8 cellular contexts compared by ENCODE assay signal in genomic region chr7:73521636-73522080, GRCh38. TPM values are rescaled to one million over a fixed set of nuclear protein-coding genes. Genes with fewer than 3 reads are reported as not detected.
DNase-seq lines count a peak whose midpoint lies in the region; ATAC-seq and TF ChIP-seq lines count a peak whose summit lies in the region.

No MANE protein-coding gene starts in this region.

- H3K9ac ChIP-seq in neural cell (ENCODE audit: low read length): peak overlapping the region; percentile 81

- no peaks in the 10 kb centered on the region for H3K9me2 ChIP-seq in neural cell (ENCODE audit: insufficient read depth, low read length)

- TF ChIP-seq RAD21 in neural cell (conservative IDR thresholded peaks at IDR 0.05): no peak

- peak overlapping the region; percentile 73 for H3K4me3 ChIP-seq in HL-60 (replicated peaks; ENCODE audit: insufficient read depth, low read length)
- peak overlapping the region; percentile 80 for H3K4me3 ChIP-seq in WI38 (ENCODE audit: low read depth, low read length)
- peak overlapping the region; percentile 67 for H3K4me3 ChIP-seq in fibroblast of pulmonary artery (replicated peaks; ENCODE audit: low read depth, low read length)
- H3K4me3 ChIP-seq in neural cell (ENCODE audit: low read length): peak overlapping the region; percentile 79

- no peak for TF ChIP-seq EP300 in neural cell (conservative IDR thresholded peaks at IDR 0.05; ENCODE audit: poor library complexity, severe bottlenecking)

- peaks cover 44% of the 10 kb centered on the region for H3K79me2 ChIP-seq in neural cell (replicated peaks; ENCODE audit: insufficient read depth, low read length)

- no peak overlapping the region for H2AFZ ChIP-seq in neural cell (ENCODE audit: low read depth, low read length)

- H3K4me2 ChIP-seq in neural cell (ENCODE audit: low read length): no peak overlapping the region

- peak; percentile 43 for ATAC-seq in GM21390 (IDR thresholded peaks at IDR 0.05; ENCODE audit: unreplicated experiment)

- peak; percentile 47 for DNase-seq in SIG-M5 treated with dmso at 0.1 percent for 504 hours (lab: John Stamatoyannopoulos, UW; ENCODE audit: unreplicated experiment)
- no peak for DNase-seq in SIG-M5 (lab: John Stamatoyannopoulos, UW)
- DNase-seq in HL-60 (ENCODE audit: low read depth in 1 of 2, low spot score in 1 of 2): no peak
- peak; percentile 25 for DNase-seq in fibroblast of pulmonary artery (ENCODE audit: low read depth)
- no peak for DNase-seq in NCI-H2029 treated with DMSO at 0.1 percent for 48 hours (lab: John Stamatoyannopoulos, UW)

- no peak for TF ChIP-seq CTCF in HL-60 (IDR thresholded peaks at IDR 0.05; ENCODE audit: insufficient read depth, low read length)
- TF ChIP-seq CTCF in WI38 (IDR thresholded peaks at IDR 0.05; ENCODE audit: low read depth, low read length): no peak
- no peak for TF ChIP-seq CTCF in fibroblast of pulmonary artery (IDR thresholded peaks at IDR 0.05; ENCODE audit: low read length, missing control alignments)
- TF ChIP-seq CTCF in neural cell (IDR thresholded peaks at IDR 0.05; ENCODE audit: poor library complexity, severe bottlenecking): no peak

- no peaks in the 10 kb centered on the region for H3K9me3 ChIP-seq in neural cell (ENCODE audit: low read length)

- no peaks in the 10 kb centered on the region for H3K36me3 ChIP-seq in neural cell (ENCODE audit: insufficient read depth, low read length)

- H3K27ac ChIP-seq in HL-60 (replicated peaks): peak overlapping the region; percentile 98
- H3K27ac ChIP-seq in neural cell (ENCODE audit: low read length): peak overlapping the region; percentile 84

- H4K20me1 ChIP-seq in neural cell (ENCODE audit: insufficient read depth): peaks cover 4% of the 10 kb centered on the region

- H3K27me3 ChIP-seq in HL-60 (ENCODE audit: insufficient read depth, poor library complexity, severe bottlenecking): no peaks in the 10 kb centered on the region
- no peaks in the 10 kb centered on the region for H3K27me3 ChIP-seq in neural cell (ENCODE audit: insufficient read depth, low read depth, low read length)

- H3F3A ChIP-seq in neural cell (ENCODE audit: insufficient read depth, low read length, poor library complexity, severe bottlenecking): no peaks in the 10 kb centered on the region

TF ChIP-seq in neural cell, 6 proteins besides CTCF, POLR2A, EP300 and RAD21:
- no peak for TF ChIP-seq EZH2 (IDR thresholded peaks at IDR 0.05; ENCODE audit: borderline replicate concordance, insufficient read depth, low read length, poor library complexity, severe bottlenecking)
- no peak for TF ChIP-seq POLR2AphosphoS5 (IDR thresholded peaks at IDR 0.05)
- no peak for TF ChIP-seq TAF1 (IDR thresholded peaks at IDR 0.05; ENCODE audit: low read depth)
- TF ChIP-seq, protein P1, sequence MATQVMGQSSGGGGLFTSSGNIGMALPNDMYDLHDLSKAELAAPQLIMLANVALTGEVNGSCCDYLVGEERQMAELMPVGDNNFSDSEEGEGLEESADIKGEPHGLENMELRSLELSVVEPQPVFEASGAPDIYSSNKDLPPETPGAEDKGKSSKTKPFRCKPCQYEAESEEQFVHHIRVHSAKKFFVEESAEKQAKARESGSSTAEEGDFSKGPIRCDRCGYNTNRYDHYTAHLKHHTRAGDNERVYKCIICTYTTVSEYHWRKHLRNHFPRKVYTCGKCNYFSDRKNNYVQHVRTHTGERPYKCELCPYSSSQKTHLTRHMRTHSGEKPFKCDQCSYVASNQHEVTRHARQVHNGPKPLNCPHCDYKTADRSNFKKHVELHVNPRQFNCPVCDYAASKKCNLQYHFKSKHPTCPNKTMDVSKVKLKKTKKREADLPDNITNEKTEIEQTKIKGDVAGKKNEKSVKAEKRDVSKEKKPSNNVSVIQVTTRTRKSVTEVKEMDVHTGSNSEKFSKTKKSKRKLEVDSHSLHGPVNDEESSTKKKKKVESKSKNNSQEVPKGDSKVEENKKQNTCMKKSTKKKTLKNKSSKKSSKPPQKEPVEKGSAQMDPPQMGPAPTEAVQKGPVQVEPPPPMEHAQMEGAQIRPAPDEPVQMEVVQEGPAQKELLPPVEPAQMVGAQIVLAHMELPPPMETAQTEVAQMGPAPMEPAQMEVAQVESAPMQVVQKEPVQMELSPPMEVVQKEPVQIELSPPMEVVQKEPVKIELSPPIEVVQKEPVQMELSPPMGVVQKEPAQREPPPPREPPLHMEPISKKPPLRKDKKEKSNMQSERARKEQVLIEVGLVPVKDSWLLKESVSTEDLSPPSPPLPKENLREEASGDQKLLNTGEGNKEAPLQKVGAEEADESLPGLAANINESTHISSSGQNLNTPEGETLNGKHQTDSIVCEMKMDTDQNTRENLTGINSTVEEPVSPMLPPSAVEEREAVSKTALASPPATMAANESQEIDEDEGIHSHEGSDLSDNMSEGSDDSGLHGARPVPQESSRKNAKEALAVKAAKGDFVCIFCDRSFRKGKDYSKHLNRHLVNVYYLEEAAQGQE (IDR thresholded peaks at IDR 0.05; ENCODE audit: borderline replicate concordance): no peak
- TF ChIP-seq SMC3 (conservative IDR thresholded peaks at IDR 0.05; ENCODE audit: poor library complexity): no peak
- no peak for TF ChIP-seq MXI1 (conservative IDR thresholded peaks at IDR 0.05; ENCODE audit: poor library complexity, severe bottlenecking)

RNA-seq across cellular contexts. Expression of gene BAZ1B, which starts 0.4 kb away (rescaled TPM):
- 33.4 and 35.0 TPM in 2 replicates for polyA plus RNA-seq in neural cell
- 85.2 and 95.7 TPM in 2 replicates for polyA minus RNA-seq in neural cell

RNA-seq across cellular contexts. Expression of gene BCL7B, which starts 35.8 kb away (rescaled TPM):
- polyA plus RNA-seq in neural cell: 23.6 and 27.3 TPM in 2 replicates
- polyA minus RNA-seq in neural cell: 17.8 and 22.4 TPM in 2 replicates

RNA-seq across cellular contexts. Expression of gene TBL2, which starts 56.7 kb away (rescaled TPM):
- polyA plus RNA-seq in neural cell: 38.6 and 53.5 TPM in 2 replicates
- polyA minus RNA-seq in neural cell: 47.0 and 51.1 TPM in 2 replicates

Comparison
In these comparisons a context has a peak if more than half of its experiments do, and no peak if none do; other contexts are left out.
1. DNase-seq: peak in SIG-M5 treated with dmso at 0.1 percent for 504 hours (single experiment) and fibroblast of pulmonary artery (single experiment); none in SIG-M5 (single experiment), HL-60 (0 of 2) and NCI-H2029 treated with DMSO at 0.1 percent for 48 hours (single experiment).
2. Peak in every context shown above with its lines, with median percentiles within 50 percentile points of each other: H3K4me3 ChIP-seq.